ENCODE assay signal across 8 cellular contexts in the genomic region with DNA sequence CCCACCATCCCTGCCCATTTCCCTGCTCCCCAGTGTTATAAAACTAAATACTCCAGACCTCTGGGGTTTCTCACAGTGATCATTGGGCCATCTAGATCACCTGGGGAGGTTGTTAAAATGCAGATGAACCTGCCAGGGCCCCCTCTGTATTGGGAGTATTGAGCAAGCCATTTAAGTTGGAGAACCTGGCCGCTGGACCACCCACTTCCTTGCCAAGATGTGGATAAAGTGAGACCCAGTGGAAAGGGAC. TPM values are rescaled to one million over a fixed set of nuclear protein-coding genes. Genes with fewer than 3 reads are reported as not detected.
A peak's percentile ranks its signal among the peaks of the same experiment; 100 is the strongest.
DNase-seq lines count a peak whose midpoint lies in the region; ATAC-seq and TF ChIP-seq lines count a peak whose summit lies in the region.
"Had no signal": no experiment of that assay in that cellular context is flagged by ENCODE, and none has a peak within 500 bp of the region (broad histone marks: within the 10 kb centered on the region; RNA-seq: fewer than 3 reads in every experiment).

No MANE protein-coding gene starts in this region.

- ATAC-seq in activated naive CD8-positive, alpha-beta T cell treated with anti-CD3 and anti-CD28 coated beads, Interleukin-2, amount 50 U/mL, for 24 hours: no peak

- in situ Hi-C loops in G401 (cut with HindIII; ENCODE audit: low sequenced_read_pairs): no loop called here

- H3K9ac ChIP-seq in HUES6 (ENCODE audit: low read length): peak overlapping the region; percentile 97

- peaks cover 18% of the 10 kb centered on the region for H3K36me3 ChIP-seq in HUES6 (ENCODE audit: control insufficient read depth, insufficient read depth, low read length)
- peaks cover 0 to 3% (median 0%) of the 10 kb centered on the region in 4 donors for H3K36me3 ChIP-seq in stomach

- H3K36me3 Mint-ChIP-seq in activated naive CD8-positive, alpha-beta T cell treated with anti-CD3 and anti-CD28 coated beads, Interleukin-2, amount 50 U/mL, for 24 hours (ENCODE audit: low read depth): no peaks in the 10 kb centered on the region

- DNase-seq in activated naive CD8-positive, alpha-beta T cell treated with anti-CD3 and anti-CD28 coated beads, Interleukin-2, amount 50 U/mL, for 24 hours: no peak
- DNase-seq in stomach (no peak), DMS153 treated with DMSO at 0.1 percent for 48 hours (lab: John Stamatoyannopoulos, UW; ENCODE audit: unreplicated experiment) (no peak), G401 (ENCODE audit: low spot score) (no peak)
- DNase-seq in stimulated activated CD4-positive, alpha-beta T cell treated with anti-CD3 and anti-CD28 coated beads, Interleukin-1b, Interleukin-23, amount 100 ng/mL, for 48 hours: no peak

- H3K4me3 ChIP-seq in HUES6 (ENCODE audit: low read depth, low read length) (peak overlapping the region; percentile 86), iPS-18c (ENCODE audit: insufficient read depth, low read depth, low read length) (peak overlapping the region; percentile 99), stomach (peak overlapping the region; percentile 57 to 85 (median 81))

- WGBS in stomach, 5 donors: 35 to 57% (median 45%) methylated on average over 1 of the region's 1 CpG

- H3K27me3 ChIP-seq in HUES6 (ENCODE audit: control insufficient read depth, insufficient read depth, low read length) (no peaks in the 10 kb centered on the region), stomach (peaks cover 0 to 18% (median 5%) of the 10 kb centered on the region in 3 donors)

- no peak overlapping the region for H3K27ac Mint-ChIP-seq in activated naive CD8-positive, alpha-beta T cell treated with anti-CD3 and anti-CD28 coated beads, Interleukin-2, amount 50 U/mL, for 24 hours

- H3K9me3 ChIP-seq in HUES6 (ENCODE audit: control insufficient read depth, insufficient read depth, low read depth, low read length) (no peaks in the 10 kb centered on the region), iPS-18c (ENCODE audit: control insufficient read depth, insufficient read depth, low read length) (peaks cover 3% of the 10 kb centered on the region), stomach (no peaks in the 10 kb centered on the region)

- H3K4me3 Mint-ChIP-seq in activated naive CD8-positive, alpha-beta T cell treated with anti-CD3 and anti-CD28 coated beads, Interleukin-2, amount 50 U/mL, for 24 hours: peak overlapping the region; percentile 89

- TF ChIP-seq EP300 in stomach (IDR thresholded peaks at IDR 0.05): no peak

- peaks cover 43% of the 10 kb centered on the region for H3K4me1 ChIP-seq in HUES6 (ENCODE audit: control insufficient read depth, insufficient read depth, low read length)
- peaks cover 32 to 86% (median 81%) of the 10 kb centered on the region in 4 donors for H3K4me1 ChIP-seq in stomach

- H3K27ac ChIP-seq in HUES6 (ENCODE audit: low read depth, low read length) (peak overlapping the region; percentile 90; the same call in 1 of the 2 replicates), stomach (peak overlapping the region; percentile 75 to 96 (median 94))

- intact Hi-C loops in stomach (cut with DNase I; ENCODE audit: low total_unique reads): no loop called here

- H3K4me1 Mint-ChIP-seq in activated naive CD8-positive, alpha-beta T cell treated with anti-CD3 and anti-CD28 coated beads, Interleukin-2, amount 50 U/mL, for 24 hours: peaks cover 36% of the 10 kb centered on the region

- no peaks in the 10 kb centered on the region for H3K9me3 Mint-ChIP-seq in activated naive CD8-positive, alpha-beta T cell treated with anti-CD3 and anti-CD28 coated beads, Interleukin-2, amount 50 U/mL, for 24 hours

- no peak for TF ChIP-seq CTCF in stomach (IDR thresholded peaks at IDR 0.05)

- peaks cover 60% of the 10 kb centered on the region for H3K27me3 Mint-ChIP-seq in activated naive CD8-positive, alpha-beta T cell treated with anti-CD3 and anti-CD28 coated beads, Interleukin-2, amount 50 U/mL, for 24 hours

- TF ChIP-seq POLR2A in stomach (IDR thresholded peaks at IDR 0.05): no peak

RNA-seq across cellular contexts. Expression of a gene that starts 1.5 kb away (rescaled TPM):
- 100 to 1,000 TPM; 315 to 475 (median 378) TPM for total RNA-seq in stomach
- polyA plus RNA-seq in stomach: 100 to 1,000 TPM; 168 to 585 (median 350) TPM
- 1,330 and 1,439 TPM in 2 replicates for total RNA-seq in G401 (2014; rRNA removed; shearing (Covaris generic))

RNA-seq across cellular contexts. Expression of a gene that starts 31.1 kb away (rescaled TPM):
- total RNA-seq in stomach: 1 to 10 TPM in 2 of 5 donors, not detected in 3; 1.8 to 4.2 TPM
- 1 to 10 TPM; 1.8 to 6.7 (median 4.8) TPM for polyA plus RNA-seq in stomach
- total RNA-seq in G401 (2014; rRNA removed; shearing (Covaris generic)): not detected in 2 replicates
- total RNA-seq: dermis blood vessel endothelial cell had no signal
